26 cellular contexts compared by ENCODE assay signal in the genomic region with DNA sequence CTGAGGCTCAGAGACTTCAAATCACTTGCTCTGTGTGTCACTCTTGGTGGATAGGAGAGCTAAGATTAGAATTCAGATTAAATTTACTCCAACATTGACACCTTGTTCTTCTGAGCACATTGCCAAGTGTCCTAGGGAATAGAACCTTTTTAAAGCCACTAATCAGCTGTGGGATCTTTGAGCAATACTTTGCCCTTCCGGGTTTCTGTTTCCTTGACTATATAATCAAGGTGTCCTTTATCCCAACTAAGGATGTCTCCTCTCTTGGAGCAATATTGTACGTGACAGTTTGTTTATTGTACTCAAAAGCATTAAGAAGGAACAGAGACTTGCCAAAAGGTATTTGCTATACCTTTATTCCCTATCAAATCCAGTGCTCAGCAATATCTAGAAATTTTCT.
"Had no signal": no experiment of that assay in that cellular context is flagged by ENCODE, and none has a peak within 500 bp of the region (broad histone marks: within the 10 kb centered on the region; RNA-seq: fewer than 3 reads in every experiment).

No MANE protein-coding gene starts in this region.

- H3K36me3 ChIP-seq: heart right ventricle, left lung, lower lobe of right lung, ovary, right atrium auricular region, right lobe of liver, tibial nerve, upper lobe of left lung, vagina had no signal

- H3K4me1 Mint-ChIP-seq: mesothelial cell of epicardium; naive thymus-derived CD4-positive, alpha-beta T cell; stimulated activated naive CD8-positive, alpha-beta T cell treated with anti-CD3 and anti-CD28 coated beads, Interleukin-15, amount 100 ng/mL, for 72 hours had no signal

- H3K4me3 ChIP-seq: heart right ventricle, left lung, lower lobe of right lung, ovary, right atrium auricular region, right lobe of liver, tibial nerve, upper lobe of left lung, vagina had no signal

- DNase-seq: heart right ventricle; hippocampal formation; kidney glomerular epithelial cell; left cardiac atrium; left lung; lower lobe of right lung; mammary epithelial cell; mesenchymal stem cell; naive thymus-derived CD4-positive, alpha-beta T cell; ovary; right lobe of liver; stimulated activated CD4-positive, alpha-beta T cell treated with anti-CD3 and anti-CD28 coated beads, Interleukin-2, amount 100 ng/mL, for 48 hours; stimulated activated CD4-positive, alpha-beta T cell treated with anti-CD3 and anti-CD28 coated beads, Interleukin-4, amount 100 ng/mL, for 4 hours; stimulated activated CD8-positive, alpha-beta memory T cell treated with anti-CD3 and anti-CD28 coated beads, Interleukin-4, amount 100 ng/mL, for 48 hours; stimulated activated naive CD4-positive, alpha-beta T cell treated with Interleukin-2 at 50 U/mL for 16 hours; stimulated activated naive CD8-positive, alpha-beta T cell treated with anti-CD3 and anti-CD28 coated beads, Interleukin-15, amount 100 ng/mL, for 72 hours; substantia nigra; upper lobe of left lung had no signal

- H3K27me3 ChIP-seq: heart right ventricle, left lung, ovary, right atrium auricular region, right lobe of liver, tibial nerve, upper lobe of left lung, vagina had no signal

- H3K9me3 ChIP-seq: heart right ventricle, left lung, lower lobe of right lung, ovary, right atrium auricular region, right lobe of liver, tibial nerve, upper lobe of left lung, vagina had no signal

- H3K36me3 Mint-ChIP-seq: mesothelial cell of epicardium; naive thymus-derived CD4-positive, alpha-beta T cell; natural killer cell treated with Interleukin-12 subunit alpha and Interleukin-12 subunit beta and Interleukin-15 and Interleukin-18, amount 100 ng/mL, for 72 hours had no signal

- H3K27me3 Mint-ChIP-seq: naive thymus-derived CD4-positive, alpha-beta T cell; natural killer cell treated with Interleukin-12 subunit alpha and Interleukin-12 subunit beta and Interleukin-15 and Interleukin-18, amount 100 ng/mL, for 72 hours; progenitor cell of endocrine pancreas; stimulated activated memory B cell treated with anti-CD40 and anti-IgM and Interleukin-4, amounts not matched to agents 10 μg/mL and 1 μg/mL and 100 μg/mL, for 72 hours; stimulated activated naive CD8-positive, alpha-beta T cell treated with anti-CD3 and anti-CD28 coated beads, Interleukin-15, amount 100 ng/mL, for 72 hours had no signal

- H3K27ac ChIP-seq: heart right ventricle, left lung, lower lobe of right lung, ovary, right atrium auricular region, right lobe of liver, tibial nerve, upper lobe of left lung, vagina had no signal

- H3K4me3 Mint-ChIP-seq: mesothelial cell of epicardium; naive thymus-derived CD4-positive, alpha-beta T cell; natural killer cell treated with Interleukin-12 subunit alpha and Interleukin-12 subunit beta and Interleukin-15 and Interleukin-18, amount 100 ng/mL, for 72 hours; stimulated activated memory B cell treated with anti-CD40 and anti-IgM and Interleukin-4, amounts not matched to agents 10 μg/mL and 1 μg/mL and 100 μg/mL, for 72 hours; stimulated activated naive CD8-positive, alpha-beta T cell treated with anti-CD3 and anti-CD28 coated beads, Interleukin-15, amount 100 ng/mL, for 72 hours had no signal

- H3K4me1 ChIP-seq: heart right ventricle, left lung, lower lobe of right lung, right atrium auricular region, right lobe of liver, tibial nerve, upper lobe of left lung, vagina had no signal

- FAIRE-seq: keratinocyte had no signal

- H3K27ac Mint-ChIP-seq: mesothelial cell of epicardium; naive thymus-derived CD4-positive, alpha-beta T cell; natural killer cell treated with Interleukin-12 subunit alpha and Interleukin-12 subunit beta and Interleukin-15 and Interleukin-18, amount 100 ng/mL, for 72 hours; stimulated activated memory B cell treated with anti-CD40 and anti-IgM and Interleukin-4, amounts not matched to agents 10 μg/mL and 1 μg/mL and 100 μg/mL, for 72 hours; stimulated activated naive CD8-positive, alpha-beta T cell treated with anti-CD3 and anti-CD28 coated beads, Interleukin-15, amount 100 ng/mL, for 72 hours had no signal

- ATAC-seq: heart right ventricle; left cardiac atrium; left lung; lower lobe of right lung; naive thymus-derived CD4-positive, alpha-beta T cell; natural killer cell treated with Interleukin-12 subunit alpha and Interleukin-12 subunit beta and Interleukin-15 and Interleukin-18, amount 100 ng/mL, for 72 hours; right lobe of liver; stimulated activated memory B cell treated with anti-CD40 and anti-IgM and Interleukin-4, amounts not matched to agents 10 μg/mL and 1 μg/mL and 100 μg/mL, for 72 hours; stimulated activated naive CD8-positive, alpha-beta T cell treated with anti-CD3 and anti-CD28 coated beads, Interleukin-15, amount 100 ng/mL, for 72 hours had no signal
